Comparison of ENCODE assay signal across 8 cellular contexts in genomic region chr3:115146418-115147328, GRCh38. TPM values are rescaled to one million over a fixed set of nuclear protein-coding genes. Genes with fewer than 3 reads are reported as not detected.
DNase-seq lines count a peak whose midpoint lies in the region; ATAC-seq, FAIRE-seq and TF ChIP-seq lines count a peak whose summit lies in the region.

Gene ZBTB20 (minus strand): TSS chr3:115147288.

- H3K27me3 Mint-ChIP-seq in activated CD4-positive, alpha-beta T cell treated with anti-CD3 and anti-CD28 coated beads, Interleukin-2, amount 10 ng/mL, durations not matched to agents 7 days and 5 days, result no peaks in the 10 kb centered on the region

- no peak for TF ChIP-seq CTCF in coronary artery (IDR thresholded peaks at IDR 0.05)
- no peak for TF ChIP-seq CTCF in HepG2 (CRISPR knock-in tag; IDR thresholded peaks at IDR 0.05)

- POLR2A ChIA-PET in activated CD4-positive, alpha-beta T cell treated with anti-CD3 and anti-CD28 coated beads, Interleukin-2, amount 10 ng/mL, durations not matched to agents 7 days and 5 days (lab: Charles Lee), result interaction anchor here (1.3 kb wide), 1 partner anchor 46 kb away, joined by 5 read pairs; no protein-coding TSS in a partner anchor
- POLR2A ChIA-PET in HepG2 (lab: Yijun Ruan, JAX), result interaction anchor here (0.8 to 2.2 kb wide), 8 partner anchors 9 to 645 kb away, joined by 3 to 10 read pairs (median 4); no protein-coding TSS in a partner anchor

- H3K4me2 ChIP-seq in HepG2 (ENCODE audit: low read depth, low read length), result peak within 1 kb of the TSS; percentile 76

- no peaks in the 10 kb centered on the region for H3K9me3 ChIP-seq in HepG2 (ENCODE audit: low read length)

- under 1% methylated on average over 27 of the region's 72 CpGs for WGBS in HepG2 (ENCODE audit: low lambda C conversion rate)

- peaks cover 16% of the 10 kb centered on the region for H3K36me3 Mint-ChIP-seq in activated CD4-positive, alpha-beta T cell treated with anti-CD3 and anti-CD28 coated beads, Interleukin-2, amount 10 ng/mL, durations not matched to agents 7 days and 5 days (ENCODE audit: low read depth)

- intact Hi-C loops in HepG2 (cut with micrococcal nuclease; ENCODE audit: unreplicated experiment), result loop anchor here (2.0 to 5.0 kb wide), 5 partner anchors 54 to 676 kb away; no protein-coding TSS in a partner anchor

- no peak for TF ChIP-seq EP300 in HepG2 (IDR thresholded peaks at IDR 0.05; ENCODE audit: low read depth in 2 of 2, low read length in 2 of 2)
- no peak for TF ChIP-seq EP300 in HepG2 (CRISPR knock-in tag; IDR thresholded peaks at IDR 0.05; ENCODE audit: borderline replicate concordance)

- in situ Hi-C loops in HepG2 (cut with HindIII; ENCODE audit: extremely low pct_ligation_motif_present, low pct_unique_long_range_greater_than_20kb), result no loop called here

- H3K9ac ChIP-seq in HepG2 (ENCODE audit: insufficient read depth, low read depth, low read length), result peak within 1 kb of the TSS; percentile 83

- ATAC-seq in HG02973 (IDR thresholded peaks at IDR 0.05; ENCODE audit: unreplicated experiment) (peak; percentile 25), HepG2 (peak; percentile 26)

- peaks cover 10% of the 10 kb centered on the region for H3K4me1 ChIP-seq in HepG2 (ENCODE audit: insufficient read depth, low read length)

- CTCF ChIA-PET in activated CD4-positive, alpha-beta T cell treated with anti-CD3 and anti-CD28 coated beads, Interleukin-2, amount 10 ng/mL, durations not matched to agents 7 days and 5 days (lab: Charles Lee), result interaction anchor here (0.5 to 1.7 kb wide), 10 partner anchors 12 to 728 kb away, joined by 3 to 4 read pairs (median 3); no protein-coding TSS in a partner anchor
- CTCF ChIA-PET in HepG2 (lab: Yijun Ruan, JAX; ENCODE audit: low intra/inter-chr PET ratio, low total read pairs), result no interaction called here

- H3K27ac ChIP-seq in coronary artery, result peak within 1 kb of the TSS; percentile 97 to 100
- H3K27ac ChIP-seq in HepG2 (ENCODE audit: extremely low read length, insufficient read depth, low read length), result peak within 1 kb of the TSS; percentile 91

- peak within 1 kb of the TSS; percentile 96 for H3K4me3 Mint-ChIP-seq in activated CD4-positive, alpha-beta T cell treated with anti-CD3 and anti-CD28 coated beads, Interleukin-2, amount 10 ng/mL, durations not matched to agents 7 days and 5 days

- H3K27me3 ChIP-seq in HepG2 (ENCODE audit: control insufficient read depth in 1 of 2, insufficient read depth in 2 of 2, low read length in 2 of 2), result no peaks in the 10 kb centered on the region; a peak in 1 of 5 replicates

- H3K27ac Mint-ChIP-seq in activated CD4-positive, alpha-beta T cell treated with anti-CD3 and anti-CD28 coated beads, Interleukin-2, amount 10 ng/mL, durations not matched to agents 7 days and 5 days, result peak within 1 kb of the TSS; percentile 99

- FAIRE-seq in HepG2 (lab: Jason Lieb, UNC), result no peak

- TSS peak; percentile 83 for BruUV-seq in HepG2 (replicated peaks; lab: Mats Ljungman, UMichigan)

- DNase-seq in NCI-H1436 (lab: John Stamatoyannopoulos, UW) (peak; percentile 61), NCI-H1436 treated with DMSO at 0.1 percent for 48 hours (lab: John Stamatoyannopoulos, UW) (no peak), NCI-H2227 treated with DMSO at 0.1 percent for 48 hours (lab: John Stamatoyannopoulos, UW) (peak; percentile 61), coronary artery (ENCODE audit: low spot score) (peak; percentile 85), HepG2 (ENCODE audit: low spot score) (peak; percentile 12)
- peak; percentile 75 for DNase-seq in activated CD4-positive, alpha-beta T cell treated with anti-CD3 and anti-CD28 coated beads, Interleukin-2, amount 10 ng/mL, durations not matched to agents 7 days and 5 days
- peak; percentile 59 to 70 for DNase-seq in stimulated activated CD4-positive, alpha-beta T cell treated with anti-CD3 and anti-CD28 coated beads, Interleukin-4, amount 100 ng/mL, for 4 hours

- H3K9me3 Mint-ChIP-seq in activated CD4-positive, alpha-beta T cell treated with anti-CD3 and anti-CD28 coated beads, Interleukin-2, amount 10 ng/mL, durations not matched to agents 7 days and 5 days, result no peaks in the 10 kb centered on the region

- H3K36me3 ChIP-seq in HepG2 (replicated peaks in 1 of 2; ENCODE audit: control insufficient read depth in 1 of 2, insufficient read depth in 2 of 2, low read length in 2 of 2), result no peaks in the 10 kb centered on the region

- peak; percentile 38 to 45; a peak in 3 of 4 replicates for TF ChIP-seq POLR2A in HepG2 (IDR thresholded peaks at IDR 0.05; ENCODE audit: insufficient read depth in 1 of 2, low read depth in 2 of 2, low read length in 2 of 2)

- peak within 1 kb of the TSS; percentile 52 for H2AFZ ChIP-seq in HepG2 (ENCODE audit: low read length)

- peak within 1 kb of the TSS; percentile 83 for H3K4me3 ChIP-seq in coronary artery
- peak within 1 kb of the TSS; percentile 83 to 93 (median 89) for H3K4me3 ChIP-seq in HepG2 (replicated peaks in 1 of 3; ENCODE audit: insufficient read depth in 1 of 3, low read depth in 2 of 3, low read length in 3 of 3)

- no peaks in the 10 kb centered on the region for H3K79me2 ChIP-seq in HepG2 (ENCODE audit: insufficient read depth, low read length)

- no peaks in the 10 kb centered on the region for H4K20me1 ChIP-seq in HepG2 (ENCODE audit: insufficient read depth, low read length)

- no peak for TF ChIP-seq RAD21 in HepG2 (CRISPR knock-in tag; IDR thresholded peaks at IDR 0.05)

- peaks cover 22% of the 10 kb centered on the region for H3K4me1 Mint-ChIP-seq in activated CD4-positive, alpha-beta T cell treated with anti-CD3 and anti-CD28 coated beads, Interleukin-2, amount 10 ng/mL, durations not matched to agents 7 days and 5 days

TF ChIP-seq in HepG2, 621 proteins besides CTCF, POLR2A, EP300 and RAD21 (continues in another document):
- TF ChIP-seq SPEN (CRISPR knock-in tag; IDR thresholded peaks at IDR 0.05; ENCODE audit: low read depth) (peak; percentile 47; the same call in 1 of the 2 replicates), ZNF230 (CRISPR knock-in tag; IDR thresholded peaks at IDR 0.05) (no peak), ZKSCAN5 (CRISPR knock-in tag; IDR thresholded peaks at IDR 0.05) (peak; percentile 96), SP4 (CRISPR knock-in tag; IDR thresholded peaks at IDR 0.05) (peak; percentile 10; the same call in 1 of the 2 replicates), CHD2 (IDR thresholded peaks at IDR 0.05; ENCODE audit: low read depth, low read length) (peak; percentile 84), HNRNPLL (IDR thresholded peaks at IDR 0.05; ENCODE audit: low read depth, low read length, poor library complexity, severe bottlenecking) (peak; percentile 19), JUND (CRISPR knock-in tag; IDR thresholded peaks at IDR 0.05) (no peak)
- TF ChIP-seq, protein P1, sequence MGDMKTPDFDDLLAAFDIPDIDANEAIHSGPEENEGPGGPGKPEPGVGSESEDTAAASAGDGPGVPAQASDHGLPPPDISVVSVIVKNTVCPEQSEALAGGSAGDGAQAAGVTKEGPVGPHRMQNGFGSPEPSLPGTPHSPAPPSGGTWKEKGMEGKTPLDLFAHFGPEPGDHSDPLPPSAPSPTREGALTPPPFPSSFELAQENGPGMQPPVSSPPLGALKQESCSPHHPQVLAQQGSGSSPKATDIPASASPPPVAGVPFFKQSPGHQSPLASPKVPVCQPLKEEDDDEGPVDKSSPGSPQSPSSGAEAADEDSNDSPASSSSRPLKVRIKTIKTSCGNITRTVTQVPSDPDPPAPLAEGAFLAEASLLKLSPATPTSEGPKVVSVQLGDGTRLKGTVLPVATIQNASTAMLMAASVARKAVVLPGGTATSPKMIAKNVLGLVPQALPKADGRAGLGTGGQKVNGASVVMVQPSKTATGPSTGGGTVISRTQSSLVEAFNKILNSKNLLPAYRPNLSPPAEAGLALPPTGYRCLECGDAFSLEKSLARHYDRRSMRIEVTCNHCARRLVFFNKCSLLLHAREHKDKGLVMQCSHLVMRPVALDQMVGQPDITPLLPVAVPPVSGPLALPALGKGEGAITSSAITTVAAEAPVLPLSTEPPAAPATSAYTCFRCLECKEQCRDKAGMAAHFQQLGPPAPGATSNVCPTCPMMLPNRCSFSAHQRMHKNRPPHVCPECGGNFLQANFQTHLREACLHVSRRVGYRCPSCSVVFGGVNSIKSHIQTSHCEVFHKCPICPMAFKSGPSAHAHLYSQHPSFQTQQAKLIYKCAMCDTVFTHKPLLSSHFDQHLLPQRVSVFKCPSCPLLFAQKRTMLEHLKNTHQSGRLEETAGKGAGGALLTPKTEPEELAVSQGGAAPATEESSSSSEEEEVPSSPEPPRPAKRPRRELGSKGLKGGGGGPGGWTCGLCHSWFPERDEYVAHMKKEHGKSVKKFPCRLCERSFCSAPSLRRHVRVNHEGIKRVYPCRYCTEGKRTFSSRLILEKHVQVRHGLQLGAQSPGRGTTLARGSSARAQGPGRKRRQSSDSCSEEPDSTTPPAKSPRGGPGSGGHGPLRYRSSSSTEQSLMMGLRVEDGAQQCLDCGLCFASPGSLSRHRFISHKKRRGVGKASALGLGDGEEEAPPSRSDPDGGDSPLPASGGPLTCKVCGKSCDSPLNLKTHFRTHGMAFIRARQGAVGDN (CRISPR knock-in tag; IDR thresholded peaks at IDR 0.05), result peak; percentile 52

RNA-seq across cellular contexts. Expression of gene ZBTB20, which starts in this region (rescaled TPM):
- 10 to 100 TPM; 11.0 to 11.4 TPM for total RNA-seq in activated CD4-positive, alpha-beta T cell treated with anti-CD3 and anti-CD28 coated beads, Interleukin-2, amount 10 ng/mL, durations not matched to agents 7 days and 5 days
- 7.7 and 8.8 TPM in 2 replicates for total RNA-seq in HepG2 (2016; rRNA removed; fragmentation: Illumina TruSeq; extraction: Trizol)
- 11.5 and 12.8 TPM in 2 replicates for total RNA-seq in HepG2 (2016; cell fraction: cytosol; rRNA removed; fragmentation: Illumina TruSeq; extraction: Trizol; ENCODE audit: low read depth)
- total RNA-seq in HepG2 (2016; cell fraction: insoluble cytoplasmic fraction; rRNA removed; fragmentation: Illumina TruSeq; extraction: Trizol), result 6.2 and 8.2 TPM in 2 replicates
- 12.2 and 13.4 TPM in 2 replicates for total RNA-seq in HepG2 (2016; cell fraction: membrane; rRNA removed; fragmentation: Illumina TruSeq; extraction: Trizol)
- 25.7 and 27.1 TPM in 2 replicates for total RNA-seq in HepG2 (2016; cell fraction: nucleus; rRNA removed; fragmentation: Illumina TruSeq; extraction: Trizol)
- 1.5 and 1.9 TPM in 2 replicates for polyA plus RNA-seq in HepG2 (2011; rRNA removed)
- polyA plus RNA-seq in HepG2 (2011; cell fraction: cytosol; rRNA removed), result 0.60 and 0.82 TPM in 2 replicates
- polyA plus RNA-seq in HepG2 (2011; cell fraction: nucleus; rRNA removed), result 7.8 and 10.1 TPM in 2 replicates
- polyA plus RNA-seq in HepG2 (2012), result 0.49 and 0.97 TPM in 2 replicates
- polyA plus RNA-seq in HepG2 (2016; cell fraction: cytosol; fragmentation: Illumina TruSeq; extraction: Trizol; ENCODE audit: low read depth), result 0.09 and 0.28 TPM in 2 replicates
- 0.16 and 0.39 TPM in 2 replicates for polyA plus RNA-seq in HepG2 (2016; cell fraction: insoluble cytoplasmic fraction; fragmentation: Illumina TruSeq; extraction: Trizol; ENCODE audit: low read depth)
- polyA plus RNA-seq in HepG2 (2016; cell fraction: membrane; fragmentation: Illumina TruSeq; extraction: Trizol; ENCODE audit: low read depth), result not detected in 2 replicates
- 0.85 and 1.2 TPM in 2 replicates for polyA plus RNA-seq in HepG2 (2016; cell fraction: nucleus; fragmentation: Illumina TruSeq; extraction: Trizol; ENCODE audit: insufficient read depth, low read depth)
- polyA minus RNA-seq in HepG2 (2011; rRNA and poly(A)+ RNA removed; ENCODE audit: low replicate concordance), result 66.0 and 85.3 TPM in 2 replicates
- polyA minus RNA-seq in HepG2 (2011; cell fraction: cytosol; rRNA and poly(A)+ RNA removed), result 9.1 and 9.6 TPM in 2 replicates
- polyA minus RNA-seq in HepG2 (2011; cell fraction: nucleus; rRNA and poly(A)+ RNA removed), result 102 and 114 TPM in 2 replicates
